In genomic region chr6:125746731-125747588, GRCh38 we compare ENCODE assay signal across 8 cellular contexts. TPM values are rescaled to one million over a fixed set of nuclear protein-coding genes. Genes with fewer than 3 reads are reported as not detected.
DNase-seq lines count a peak whose midpoint lies in the region; ATAC-seq and TF ChIP-seq lines count a peak whose summit lies in the region.

No MANE protein-coding gene starts in this region.

- POLR2A ChIA-PET in activated B cell treated with CpG ODN at 0.5 μM for 24 hours (lab: Charles Lee): interaction anchor here (1.4 kb wide), 1 partner anchor 239 kb away, joined by 3 read pairs; the partner anchor contains the start of gene TRMT11

- intact Hi-C loops in activated B cell treated with CpG ODN at 0.5 μM for 24 hours (cut with micrococcal nuclease): loop anchor here (1.0 to 2.0 kb wide), 2 partner anchors 1520 to 1774 kb away; no protein-coding TSS in a partner anchor
- intact Hi-C loops in left lung (cut with DNase I): no loop called here

- H3K27me3 Mint-ChIP-seq in activated B cell treated with CpG ODN at 0.5 μM for 24 hours: peaks cover 43% of the 10 kb centered on the region
- no peaks in the 10 kb centered on the region for H3K27me3 Mint-ChIP-seq in chondrocyte (ENCODE audit: low read depth)

- H3K36me3 ChIP-seq in left lung: no peaks in the 10 kb centered on the region

- H3K27ac Mint-ChIP-seq in activated B cell treated with CpG ODN at 0.5 μM for 24 hours (peak overlapping the region; percentile 46), chondrocyte (ENCODE audit: unreplicated experiment) (peak overlapping the region; percentile 96)

- ATAC-seq in GM21529 (IDR thresholded peaks at IDR 0.05; ENCODE audit: unreplicated experiment) (peak; percentile 60), activated B cell treated with CpG ODN at 0.5 μM for 24 hours (ENCODE audit: low read depth) (peak; percentile 49), left lung (peak; percentile 5)

- peaks cover 40% of the 10 kb centered on the region for H3K4me1 Mint-ChIP-seq in activated B cell treated with CpG ODN at 0.5 μM for 24 hours
- H3K4me1 Mint-ChIP-seq in chondrocyte (ENCODE audit: low read depth): peaks cover 75% of the 10 kb centered on the region

- H3K27ac ChIP-seq in left lung: peak overlapping the region; percentile 42 to 77

- TF ChIP-seq CTCF in activated B cell treated with CpG ODN at 0.5 μM for 24 hours (IDR thresholded peaks at IDR 0.05): no peak
- TF ChIP-seq CTCF in chondrocyte (IDR thresholded peaks at IDR 0.05): peak; percentile 50
- no peak for TF ChIP-seq CTCF in left lung (IDR thresholded peaks at IDR 0.05)

- H3K4me3 Mint-ChIP-seq in activated B cell treated with CpG ODN at 0.5 μM for 24 hours (peak overlapping the region; percentile 81), chondrocyte (ENCODE audit: unreplicated experiment) (peak overlapping the region; percentile 79)

- H3K9me3 ChIP-seq in left lung: no peaks in the 10 kb centered on the region

- H3K4me3 ChIP-seq in Jurkat, Clone E6-1 (ENCODE audit: low read length): peak overlapping the region; percentile 67
- peak overlapping the region; percentile 65 to 72 for H3K4me3 ChIP-seq in left lung

- H3K4me1 ChIP-seq in left lung: peaks cover 8 to 48% of the 10 kb centered on the region in 2 donors

- H3K27me3 ChIP-seq in left lung: peaks cover 57 to 100% of the 10 kb centered on the region in 2 donors

- H3K36me3 Mint-ChIP-seq in activated B cell treated with CpG ODN at 0.5 μM for 24 hours (ENCODE audit: low read depth) (no peaks in the 10 kb centered on the region), chondrocyte (ENCODE audit: low read depth) (peaks cover 8% of the 10 kb centered on the region)

- peak; percentile 46 for DNase-seq in EH (ENCODE audit: low read depth)
- peak; percentile 86 for DNase-seq in Jurkat, Clone E6-1 (ENCODE audit: low read depth, low spot score)
- no peak for DNase-seq in activated B cell treated with CpG ODN at 0.5 μM for 24 hours
- no peak for DNase-seq in chondrocyte (ENCODE audit: low spot score)
- peak in 1 of 2 donors; percentile 46 for DNase-seq in left lung
- peak; percentile 67 for DNase-seq in stimulated activated CD4-positive, alpha-beta T cell treated with anti-CD3 and anti-CD28 coated beads, Interleukin-2, amount 100 ng/mL, for 4 hours (ENCODE audit: low read depth)
- DNase-seq in NCI-H1092 (lab: John Stamatoyannopoulos, UW): no peak

- CTCF ChIA-PET in activated B cell treated with CpG ODN at 0.5 μM for 24 hours (lab: Charles Lee): interaction anchor here (0.6 kb wide), 1 partner anchor 247 kb away, joined by 3 read pairs; no protein-coding TSS in a partner anchor

- H3K9me3 Mint-ChIP-seq in activated B cell treated with CpG ODN at 0.5 μM for 24 hours: no peaks in the 10 kb centered on the region
- no peaks in the 10 kb centered on the region for H3K9me3 Mint-ChIP-seq in chondrocyte (ENCODE audit: low read depth)

RNA-seq across cellular contexts. Expression of gene HEY2, which starts 2.5 kb away (rescaled TPM):
- polyA plus RNA-seq in Jurkat, Clone E6-1 (2012; ENCODE audit: insufficient read depth, insufficient read length): 3.3 TPM
- total RNA-seq in activated B cell treated with CpG ODN at 0.5 μM for 24 hours (not detected in 2 replicates), chondrocyte (17.6 to 43.0 TPM (median 41.2 TPM) in 3 replicates), left lung (1 to 10 TPM; 1.4 to 3.6 TPM)

RNA-seq across cellular contexts. Expression of gene NCOA7, which starts 43.8 kb away (rescaled TPM):
- polyA plus RNA-seq in Jurkat, Clone E6-1 (2012; ENCODE audit: insufficient read depth, insufficient read length): 9.5 TPM
- total RNA-seq in activated B cell treated with CpG ODN at 0.5 μM for 24 hours: 29.2 and 33.4 TPM in 2 replicates
- total RNA-seq in chondrocyte: 49.6 to 80.7 TPM (median 74.9 TPM) in 3 replicates
- total RNA-seq in left lung: 10 to 100 TPM; 52.8 to 94.3 TPM

Comparison
In these comparisons a context has a peak if more than half of its experiments do, and no peak if none do; other contexts are left out.
1. DNase-seq: peak in EH (single experiment), Jurkat, Clone E6-1 (single experiment) and stimulated activated CD4-positive, alpha-beta T cell treated with anti-CD3 and anti-CD28 coated beads, Interleukin-2, amount 100 ng/mL, for 4 hours (single experiment); none in activated B cell treated with CpG ODN at 0.5 μM for 24 hours (single experiment), chondrocyte (single experiment) and NCI-H1092 (single experiment).
2. ATAC-seq: peak in every context shown above with its lines; median percentile 60 in GM21529; 49 in activated B cell treated with CpG ODN at 0.5 μM for 24 hours; 5 in left lung.